In the genomic region with DNA sequence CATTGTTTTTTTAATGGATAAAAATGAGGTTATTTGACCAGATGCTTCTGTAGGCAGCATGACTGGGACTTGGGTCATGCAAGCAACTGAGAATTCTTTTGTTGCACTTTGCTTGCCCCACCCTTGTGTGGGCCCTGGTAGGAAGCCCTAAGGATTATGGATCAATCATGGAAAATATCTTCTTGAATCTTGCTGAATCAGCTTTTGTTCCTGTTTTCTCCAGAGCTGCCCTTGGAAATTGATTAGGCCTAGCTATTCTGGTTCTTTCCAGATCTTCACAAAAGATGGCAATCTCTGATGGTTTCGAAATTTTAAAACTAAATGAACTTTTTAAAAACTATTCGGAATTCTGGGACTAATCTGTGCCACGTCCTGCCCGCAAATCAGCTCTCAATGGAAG, we compare ENCODE assay signal across 38 cellular contexts.
"Had no signal": no experiment of that assay in that cellular context is flagged by ENCODE, and none has a peak within 500 bp of the region (broad histone marks: within the 10 kb centered on the region; RNA-seq: fewer than 3 reads in every experiment).

No MANE protein-coding gene starts in this region.

- ATAC-seq: activated CD8-positive, alpha-beta T cell treated with anti-CD3 and anti-CD28 coated beads for 36 hours; activated naive CD4-positive, alpha-beta T cell treated with anti-CD3 and anti-CD28 coated beads, Interleukin-2, amount 50 U/mL, for 72 hours; activated T-cell treated with anti-CD3 and anti-CD28 coated beads, Interleukin-2, amount 50 U/mL, for 4 hours; activated T-cell treated with anti-CD3 and anti-CD28 coated beads, Interleukin-2, amount 50 U/mL, for 72 hours; activated T-helper 17 cell treated with anti-CD3 and anti-CD28 coated beads, Interleukin-2, amount 50 U/mL, for 72 hours had no signal

- H3K36me3 ChIP-seq: ascending aorta, cardiac muscle cell had no signal

- H3K27ac ChIP-seq: ascending aorta, cardiac muscle cell, VCaP had no signal

- H3K4me3 ChIP-seq: ascending aorta, cardiac muscle cell had no signal

- DNase-seq: activated B cell treated with CpG ODN at 0.5 μM for 24 hours; activated CD4-positive, alpha-beta memory T cell treated with anti-CD3 and anti-CD28 coated beads for 36 hours; activated CD4-positive, alpha-beta T cell treated with anti-CD3 and anti-CD28 coated beads for 4 hours; activated CD4-positive, alpha-beta T cell treated with anti-CD3 and anti-CD28 coated beads, Interleukin-2, amount 10 ng/mL, durations not matched to agents 24 days and 14 days; activated CD4-positive, alpha-beta T cell treated with anti-CD3 and anti-CD28 coated beads, Interleukin-2, amount 50 U/mL, for 1 hour; activated CD4-positive, alpha-beta T cell treated with anti-CD3 and anti-CD28 coated beads, Interleukin-2, amount 50 U/mL, for 4 hours; activated CD4-positive, CD25-positive, alpha-beta regulatory T cell treated with anti-CD3 and anti-CD28 coated beads, Interleukin-2, amount 50 U/mL, for 72 hours; activated CD8-positive, alpha-beta memory T cell treated with anti-CD3 and anti-CD28 coated beads, Interleukin-2, amount 50 U/mL, for 4 hours; activated CD8-positive, alpha-beta T cell treated with anti-CD3 and anti-CD28 coated beads for 36 hours; activated effector memory CD4-positive, alpha-beta T cell treated with anti-CD3 and anti-CD28 coated beads, Interleukin-2, amount 50 U/mL, for 16 hours; activated gamma-delta T cell treated with Interleukin-2 at 50 U/mL for 16 hours; activated naive CD4-positive, alpha-beta T cell; activated naive CD4-positive, alpha-beta T cell treated with anti-CD3 and anti-CD28 coated beads for 36 hours; activated naive CD4-positive, alpha-beta T cell treated with anti-CD3 and anti-CD28 coated beads, Interleukin-2, amount 50 U/mL, for 16 hours; activated naive CD8-positive, alpha-beta T cell treated with anti-CD3 and anti-CD28 coated beads for 36 hours; activated T-cell treated with anti-CD3 and anti-CD28 coated beads for 4 hours; activated T-cell treated with anti-CD3 and anti-CD28 coated beads, Interleukin-2, amount 50 U/mL, for 1 hour; activated T-cell treated with anti-CD3 and anti-CD28 coated beads, Interleukin-2, amount 50 U/mL, for 4 hours; activated T-cell treated with anti-CD3 and anti-CD28 coated beads, Interleukin-2, amount 50 U/mL, for 72 hours; amygdala; anterior cingulate cortex; caudate nucleus; cerebellar nuclear complex; T-helper 1 cell; T-helper 2 cell; T-helper 9 cell had no signal

- H3K4me1 ChIP-seq: ascending aorta had no signal

- H3K36me3 Mint-ChIP-seq: activated CD4-positive, alpha-beta memory T cell treated with anti-CD3 and anti-CD28 coated beads for 36 hours; activated naive CD4-positive, alpha-beta T cell treated with anti-CD3 and anti-CD28 coated beads, Interleukin-2, amount 50 U/mL, for 72 hours; activated naive CD8-positive, alpha-beta T cell treated with anti-CD3 and anti-CD28 coated beads for 36 hours had no signal

- H3K9me3 Mint-ChIP-seq: activated B cell treated with CpG ODN at 0.5 μM for 24 hours; activated CD4-positive, alpha-beta memory T cell treated with anti-CD3 and anti-CD28 coated beads for 36 hours; activated CD4-positive, alpha-beta T cell treated with anti-CD3 and anti-CD28 coated beads, Interleukin-2, amount 10 ng/mL, durations not matched to agents 24 days and 14 days; activated CD8-positive, alpha-beta T cell treated with anti-CD3 and anti-CD28 coated beads for 36 hours; activated naive CD4-positive, alpha-beta T cell treated with anti-CD3 and anti-CD28 coated beads for 36 hours; activated naive CD4-positive, alpha-beta T cell treated with anti-CD3 and anti-CD28 coated beads, Interleukin-2, amount 50 U/mL, for 72 hours; activated naive CD8-positive, alpha-beta T cell treated with anti-CD3 and anti-CD28 coated beads for 36 hours; activated T-cell treated with anti-CD3 and anti-CD28 coated beads, Interleukin-2, amount 50 U/mL, for 4 hours; activated T-cell treated with anti-CD3 and anti-CD28 coated beads, Interleukin-2, amount 50 U/mL, for 72 hours; activated T-helper 1 cell treated with anti-CD3 and anti-CD28 coated beads, Interleukin-12 subunit alpha, Interleukin-12 subunit beta, Interleukin-2, Interleukin-4 antibody, amounts not matched to agents 30 ng/mL and 10 ng/mL and 1 ng/mL, durations not matched to agents 14 hours and 24 hours and 36 hours; activated T-helper 17 cell treated with anti-CD3 and anti-CD28 coated beads, Interleukin-2, amount 50 U/mL, for 72 hours; central memory CD8-positive, alpha-beta T cell; T-helper 1 cell treated with Interleukin-12 subunit alpha and Interleukin-12 subunit beta and Interleukin-4 antibody, amounts not matched to agents 30 μg/mL and 1 μg/mL, for 36 hours; T-helper 2 cell treated with Interferon-gamma antibody and Interleukin-4, amounts not matched to agents 5 μg/mL and 100 μg/mL, for 36 hours had no signal

- H3K27ac Mint-ChIP-seq: activated B cell treated with CpG ODN at 0.5 μM for 24 hours; activated CD4-positive, alpha-beta memory T cell treated with anti-CD3 and anti-CD28 coated beads for 36 hours; activated CD4-positive, alpha-beta T cell treated with anti-CD3 and anti-CD28 coated beads, Interleukin-2, amount 10 ng/mL, durations not matched to agents 24 days and 14 days; activated CD8-positive, alpha-beta T cell treated with anti-CD3 and anti-CD28 coated beads for 36 hours; activated naive CD4-positive, alpha-beta T cell treated with anti-CD3 and anti-CD28 coated beads for 36 hours; activated naive CD4-positive, alpha-beta T cell treated with anti-CD3 and anti-CD28 coated beads, Interleukin-2, amount 50 U/mL, for 72 hours; activated naive CD8-positive, alpha-beta T cell treated with anti-CD3 and anti-CD28 coated beads for 36 hours; activated T-cell treated with anti-CD3 and anti-CD28 coated beads, Interleukin-2, amount 50 U/mL, for 72 hours; activated T-helper 1 cell treated with anti-CD3 and anti-CD28 coated beads, Interleukin-12 subunit alpha, Interleukin-12 subunit beta, Interleukin-2, Interleukin-4 antibody, amounts not matched to agents 30 ng/mL and 10 ng/mL and 1 ng/mL, durations not matched to agents 14 hours and 24 hours and 36 hours; activated T-helper 17 cell treated with anti-CD3 and anti-CD28 coated beads, Interleukin-2, amount 50 U/mL, for 72 hours; brain; T-helper 1 cell treated with Interleukin-12 subunit alpha and Interleukin-12 subunit beta and Interleukin-4 antibody, amounts not matched to agents 30 μg/mL and 1 μg/mL, for 36 hours; T-helper 2 cell treated with Interferon-gamma antibody and Interleukin-4, amounts not matched to agents 5 μg/mL and 100 μg/mL, for 36 hours had no signal

- FAIRE-seq: bronchial epithelial cell, TTC549 had no signal

- H3K27me3 ChIP-seq: ascending aorta, cardiac muscle cell had no signal

- H3K27me3 Mint-ChIP-seq: activated B cell treated with CpG ODN at 0.5 μM for 24 hours; activated CD4-positive, alpha-beta memory T cell treated with anti-CD3 and anti-CD28 coated beads for 36 hours; activated CD4-positive, alpha-beta T cell treated with anti-CD3 and anti-CD28 coated beads, Interleukin-2, amount 10 ng/mL, durations not matched to agents 24 days and 14 days; activated CD8-positive, alpha-beta T cell treated with anti-CD3 and anti-CD28 coated beads for 36 hours; activated naive CD8-positive, alpha-beta T cell treated with anti-CD3 and anti-CD28 coated beads for 36 hours; brain; central memory CD8-positive, alpha-beta T cell had no signal

- H3K9me3 ChIP-seq: ascending aorta had no signal

- H3K4me1 Mint-ChIP-seq: activated B cell treated with CpG ODN at 0.5 μM for 24 hours; activated CD4-positive, alpha-beta T cell treated with anti-CD3 and anti-CD28 coated beads, Interleukin-2, amount 10 ng/mL, durations not matched to agents 24 days and 14 days; activated naive CD8-positive, alpha-beta T cell treated with anti-CD3 and anti-CD28 coated beads for 36 hours; activated T-helper 17 cell treated with anti-CD3 and anti-CD28 coated beads, Interleukin-2, amount 50 U/mL, for 72 hours; brain; central memory CD8-positive, alpha-beta T cell had no signal

- H3K4me3 Mint-ChIP-seq: activated B cell treated with CpG ODN at 0.5 μM for 24 hours; activated CD4-positive, alpha-beta memory T cell treated with anti-CD3 and anti-CD28 coated beads for 36 hours; activated CD4-positive, alpha-beta T cell treated with anti-CD3 and anti-CD28 coated beads, Interleukin-2, amount 10 ng/mL, durations not matched to agents 24 days and 14 days; activated CD8-positive, alpha-beta T cell treated with anti-CD3 and anti-CD28 coated beads for 36 hours; activated naive CD4-positive, alpha-beta T cell treated with anti-CD3 and anti-CD28 coated beads for 36 hours; activated naive CD8-positive, alpha-beta T cell treated with anti-CD3 and anti-CD28 coated beads for 36 hours; activated T-cell treated with anti-CD3 and anti-CD28 coated beads, Interleukin-2, amount 50 U/mL, for 4 hours; activated T-cell treated with anti-CD3 and anti-CD28 coated beads, Interleukin-2, amount 50 U/mL, for 72 hours; activated T-helper 1 cell treated with anti-CD3 and anti-CD28 coated beads, Interleukin-12 subunit alpha, Interleukin-12 subunit beta, Interleukin-2, Interleukin-4 antibody, amounts not matched to agents 30 ng/mL and 10 ng/mL and 1 ng/mL, durations not matched to agents 14 hours and 24 hours and 36 hours; activated T-helper 17 cell treated with anti-CD3 and anti-CD28 coated beads, Interleukin-2, amount 50 U/mL, for 72 hours; brain; central memory CD8-positive, alpha-beta T cell; T-helper 1 cell treated with Interleukin-12 subunit alpha and Interleukin-12 subunit beta and Interleukin-4 antibody, amounts not matched to agents 30 μg/mL and 1 μg/mL, for 36 hours; T-helper 2 cell treated with Interferon-gamma antibody and Interleukin-4, amounts not matched to agents 5 μg/mL and 100 μg/mL, for 36 hours had no signal
